8 cellular contexts compared by ENCODE assay signal in the genomic region with DNA sequence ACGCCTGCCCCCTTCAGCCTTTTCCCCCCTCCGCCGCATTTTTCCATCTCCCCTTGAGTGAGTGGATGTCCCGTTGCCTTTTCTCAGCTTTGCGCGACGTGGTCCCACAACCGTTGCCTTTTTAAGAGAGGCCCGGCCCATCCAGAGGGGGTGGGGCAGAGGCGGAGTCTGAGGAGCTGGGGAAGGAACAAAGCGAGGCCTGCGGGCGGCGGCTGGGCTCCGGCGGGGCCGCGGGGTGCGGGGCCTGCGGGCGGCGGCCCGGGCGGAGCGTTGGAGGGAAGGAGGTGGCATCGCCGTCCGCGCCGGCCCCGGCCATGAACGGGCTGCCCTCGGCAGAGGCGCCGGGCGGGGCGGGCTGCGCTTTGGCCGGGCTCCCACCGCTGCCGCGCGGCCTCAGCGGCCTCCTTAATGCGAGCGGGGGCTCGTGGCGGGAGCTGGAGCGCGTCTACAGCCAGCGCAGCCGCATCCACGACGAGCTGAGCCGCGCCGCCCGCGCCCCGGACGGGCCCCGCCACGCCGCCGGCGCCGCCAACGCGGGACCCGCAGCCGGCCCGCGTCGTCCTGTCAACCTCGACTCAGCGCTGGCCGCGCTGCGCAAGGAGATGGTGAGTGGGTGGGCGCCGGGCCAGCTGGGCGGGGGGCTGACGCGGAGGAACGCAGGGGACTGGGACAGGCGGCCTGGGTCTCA. TPM values are rescaled to one million over a fixed set of nuclear protein-coding genes. Genes with fewer than 3 reads are reported as not detected.
DNase-seq lines count a peak whose midpoint lies in the region; ATAC-seq, FAIRE-seq and TF ChIP-seq lines count a peak whose summit lies in the region.

A gene (plus strand): TSS at position 183 of the 688 bp plus-strand sequence. CDS start 132 bp downstream, at position 315.

- H3K9me3 Mint-ChIP-seq in activated CD4-positive, alpha-beta memory T cell treated with anti-CD3 and anti-CD28 coated beads for 36 hours = no peaks in the 10 kb centered on the region

- no TSS peak for BruUV-seq in HepG2 (replicated peaks; lab: Mats Ljungman, UMichigan)

- peak within 1 kb of the TSS; percentile 84 for H3K27ac Mint-ChIP-seq in activated CD4-positive, alpha-beta memory T cell treated with anti-CD3 and anti-CD28 coated beads for 36 hours

- peak; percentile 78 for DNase-seq in SIG-M5 treated with dmso at 0.1 percent for 504 hours (lab: John Stamatoyannopoulos, UW; ENCODE audit: unreplicated experiment)
- DNase-seq in SIG-M5 (lab: John Stamatoyannopoulos, UW) = no peak
- DNase-seq in NCI-H526 treated with DMSO at 0.1 percent for 48 hours (lab: John Stamatoyannopoulos, UW) = peak; percentile 68
- DNase-seq in activated CD4-positive, alpha-beta memory T cell treated with anti-CD3 and anti-CD28 coated beads for 36 hours = peak; percentile 93
- DNase-seq in dermis blood vessel endothelial cell = peak; percentile 89
- DNase-seq in HepG2 (ENCODE audit: low spot score) = no peak
- peak; percentile 84 for DNase-seq in stimulated activated CD4-positive, alpha-beta T cell treated with anti-CD3 and anti-CD28 coated beads, Interleukin-2, amount 100 ng/mL, for 4 hours (ENCODE audit: low read depth)

- H3K27me3 Mint-ChIP-seq in activated CD4-positive, alpha-beta memory T cell treated with anti-CD3 and anti-CD28 coated beads for 36 hours = no peaks in the 10 kb centered on the region

- H3K27ac ChIP-seq in HepG2 (ENCODE audit: extremely low read length, insufficient read depth, low read length) = no peak within 1 kb of the TSS

- CTCF ChIA-PET in activated CD4-positive, alpha-beta memory T cell treated with anti-CD3 and anti-CD28 coated beads for 36 hours (lab: Charles Lee) = interaction anchor here (0.5 to 8.9 kb wide), 22 partner anchors 11 to 208 kb away, joined by 3 to 176 read pairs (median 3); a partner anchor contains a TSS
- CTCF ChIA-PET in HepG2 (lab: Yijun Ruan, JAX; ENCODE audit: low intra/inter-chr PET ratio, low total read pairs) = interaction anchor here (1.3 kb wide), 1 partner anchor 32 kb away, joined by 7 read pairs; no protein-coding TSS in a partner anchor

- WGBS in HepG2 (ENCODE audit: low lambda C conversion rate) = 84% methylated on average over 69 of the region's 86 CpGs

- H3K4me3 Mint-ChIP-seq in activated CD4-positive, alpha-beta memory T cell treated with anti-CD3 and anti-CD28 coated beads for 36 hours = peak within 1 kb of the TSS; percentile 100

- no peaks in the 10 kb centered on the region for H3K9me3 ChIP-seq in HepG2 (ENCODE audit: low read length)

- H3K27me3 ChIP-seq in HepG2 (ENCODE audit: control insufficient read depth in 1 of 2, insufficient read depth in 2 of 2, low read length in 2 of 2) = no peaks in the 10 kb centered on the region; a peak in 1 of 5 replicates

- ATAC-seq in HepG2 = no peak
- ATAC-seq in HG03520 (IDR thresholded peaks at IDR 0.05; ENCODE audit: unreplicated experiment) = no peak

- peaks cover 59% of the 10 kb centered on the region for H3K4me1 ChIP-seq in HepG2 (ENCODE audit: insufficient read depth, low read length)

- in situ Hi-C loops in HepG2 (cut with HindIII; ENCODE audit: extremely low pct_ligation_motif_present, low pct_unique_long_range_greater_than_20kb) = no loop called here

- H3K36me3 ChIP-seq in HepG2 (replicated peaks in 1 of 2; ENCODE audit: control insufficient read depth in 1 of 2, insufficient read depth in 2 of 2, low read length in 2 of 2) = peaks cover 3 to 5% of the 10 kb centered on the region in 2 experiments; a peak in 2 of 5 replicates

- peaks cover 23% of the 10 kb centered on the region for H3K79me2 ChIP-seq in HepG2 (ENCODE audit: insufficient read depth, low read length)

- intact Hi-C loops in activated CD4-positive, alpha-beta memory T cell treated with anti-CD3 and anti-CD28 coated beads for 36 hours (cut with micrococcal nuclease) = loop anchor here (5.0 kb wide), 2 partner anchors 80 to 190 kb away; a partner anchor contains a TSS
- intact Hi-C loops in HepG2 (cut with micrococcal nuclease; ENCODE audit: unreplicated experiment) = no loop called here

- H3K36me3 Mint-ChIP-seq in activated CD4-positive, alpha-beta memory T cell treated with anti-CD3 and anti-CD28 coated beads for 36 hours = peaks cover 31% of the 10 kb centered on the region

- POLR2A ChIA-PET in activated CD4-positive, alpha-beta memory T cell treated with anti-CD3 and anti-CD28 coated beads for 36 hours (lab: Charles Lee) = interaction anchor here (0.8 to 3.2 kb wide), 11 partner anchors 14 to 75 kb away, joined by 3 to 21 read pairs (median 4); a partner anchor contains a TSS
- POLR2A ChIA-PET in HepG2 (lab: Yijun Ruan, JAX) = interaction anchor here (0.6 to 1.8 kb wide), 2 partner anchors 12 to 32 kb away, joined by 3 to 8 read pairs; no protein-coding TSS in a partner anchor

- no peak for TF ChIP-seq POLR2A in HepG2 (IDR thresholded peaks at IDR 0.05; ENCODE audit: insufficient read depth in 1 of 2, low read depth in 2 of 2, low read length in 2 of 2)

- peak within 1 kb of the TSS; percentile 92 for H3K4me2 ChIP-seq in HepG2 (ENCODE audit: low read depth, low read length)

- H2AFZ ChIP-seq in HepG2 (ENCODE audit: low read length) = no peak within 1 kb of the TSS

- H3K4me3 ChIP-seq in HepG2 (replicated peaks in 1 of 3; ENCODE audit: insufficient read depth in 1 of 3, low read depth in 2 of 3, low read length in 3 of 3) = peak within 1 kb of the TSS; percentile 85 to 99 (median 95); a peak in 5 of 6 replicates

- H3K9ac ChIP-seq in HepG2 (ENCODE audit: insufficient read depth, low read depth, low read length) = peak within 1 kb of the TSS; percentile 88

- no peak for TF ChIP-seq CTCF in HepG2 (CRISPR knock-in tag; IDR thresholded peaks at IDR 0.05)

- peaks cover 47% of the 10 kb centered on the region for H3K4me1 Mint-ChIP-seq in activated CD4-positive, alpha-beta memory T cell treated with anti-CD3 and anti-CD28 coated beads for 36 hours (ENCODE audit: low read depth)

- no peak for TF ChIP-seq RAD21 in HepG2 (CRISPR knock-in tag; IDR thresholded peaks at IDR 0.05)

- FAIRE-seq in HepG2 (lab: Jason Lieb, UNC) = no peak

- no peaks in the 10 kb centered on the region; the same call in 1 of the 2 replicates for H4K20me1 ChIP-seq in HepG2 (ENCODE audit: insufficient read depth, low read length)

- TF ChIP-seq EP300 in HepG2 (IDR thresholded peaks at IDR 0.05; ENCODE audit: low read depth in 2 of 2, low read length in 2 of 2) (no peak), HepG2 (CRISPR knock-in tag; IDR thresholded peaks at IDR 0.05; ENCODE audit: borderline replicate concordance) (no peak)

TF ChIP-seq in HepG2, 621 proteins besides CTCF, POLR2A, EP300 and RAD21:
- peak; percentile 29; the same call in 1 of the 2 replicates for TF ChIP-seq ZFY (CRISPR knock-in tag; IDR thresholded peaks at IDR 0.05)
- TF ChIP-seq HOXA7 (CRISPR knock-in tag; IDR thresholded peaks at IDR 0.05) = no peak
- no peak for TF ChIP-seq ZMYM4 (CRISPR knock-in tag; IDR thresholded peaks at IDR 0.05)
- no peak for TF ChIP-seq ZNF263 (CRISPR knock-in tag; IDR thresholded peaks at IDR 0.05)
- TF ChIP-seq HNRNPLL (IDR thresholded peaks at IDR 0.05; ENCODE audit: low read depth, low read length, poor library complexity, severe bottlenecking) = peak; percentile 17
- TF ChIP-seq ZFX (CRISPR knock-in tag; IDR thresholded peaks at IDR 0.05; ENCODE audit: low read depth) = peak; percentile 6; the same call in 1 of the 2 replicates
- TF ChIP-seq, protein P1, sequence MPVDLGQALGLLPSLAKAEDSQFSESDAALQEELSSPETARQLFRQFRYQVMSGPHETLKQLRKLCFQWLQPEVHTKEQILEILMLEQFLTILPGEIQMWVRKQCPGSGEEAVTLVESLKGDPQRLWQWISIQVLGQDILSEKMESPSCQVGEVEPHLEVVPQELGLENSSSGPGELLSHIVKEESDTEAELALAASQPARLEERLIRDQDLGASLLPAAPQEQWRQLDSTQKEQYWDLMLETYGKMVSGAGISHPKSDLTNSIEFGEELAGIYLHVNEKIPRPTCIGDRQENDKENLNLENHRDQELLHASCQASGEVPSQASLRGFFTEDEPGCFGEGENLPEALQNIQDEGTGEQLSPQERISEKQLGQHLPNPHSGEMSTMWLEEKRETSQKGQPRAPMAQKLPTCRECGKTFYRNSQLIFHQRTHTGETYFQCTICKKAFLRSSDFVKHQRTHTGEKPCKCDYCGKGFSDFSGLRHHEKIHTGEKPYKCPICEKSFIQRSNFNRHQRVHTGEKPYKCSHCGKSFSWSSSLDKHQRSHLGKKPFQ (CRISPR knock-in tag; IDR thresholded peaks at IDR 0.05; ENCODE audit: insufficient replicate concordance) = no peak
- TF ChIP-seq RBFOX2 (IDR thresholded peaks at IDR 0.05; ENCODE audit: low read depth, low read length) = peak; percentile 48; the same call in 1 of the 2 replicates

RNA-seq across cellular contexts. Expression of the gene that starts here (rescaled TPM):
- 10 to 100 TPM; 25.3 to 28.3 TPM for total RNA-seq in activated CD4-positive, alpha-beta memory T cell treated with anti-CD3 and anti-CD28 coated beads for 36 hours
- total RNA-seq in dermis blood vessel endothelial cell = 23.3 and 24.8 TPM in 2 replicates
- 3.6 and 5.7 TPM in 2 replicates for total RNA-seq in HepG2 (2016; rRNA removed; fragmentation: Illumina TruSeq; extraction: Trizol)
- total RNA-seq in HepG2 (2016; cell fraction: cytosol; rRNA removed; fragmentation: Illumina TruSeq; extraction: Trizol; ENCODE audit: low read depth) = 7.8 and 8.7 TPM in 2 replicates
- total RNA-seq in HepG2 (2016; cell fraction: insoluble cytoplasmic fraction; rRNA removed; fragmentation: Illumina TruSeq; extraction: Trizol) = 4.0 and 5.2 TPM in 2 replicates
- total RNA-seq in HepG2 (2016; cell fraction: membrane; rRNA removed; fragmentation: Illumina TruSeq; extraction: Trizol) = 8.0 and 9.6 TPM in 2 replicates
- total RNA-seq in HepG2 (2016; cell fraction: nucleus; rRNA removed; fragmentation: Illumina TruSeq; extraction: Trizol) = 2.9 and 4.0 TPM in 2 replicates
- polyA plus RNA-seq in HepG2 (2011; rRNA removed) = 8.0 and 11.5 TPM in 2 replicates
- 5.8 and 9.6 TPM in 2 replicates for polyA plus RNA-seq in HepG2 (2011; cell fraction: cytosol; rRNA removed)
- polyA plus RNA-seq in HepG2 (2011; cell fraction: nucleus; rRNA removed) = 29.0 and 34.8 TPM in 2 replicates
- polyA plus RNA-seq in HepG2 (2012) = 3.6 and 5.3 TPM in 2 replicates
- polyA plus RNA-seq in HepG2 (2016; cell fraction: cytosol; fragmentation: Illumina TruSeq; extraction: Trizol; ENCODE audit: low read depth) = 19.5 and 20.4 TPM in 2 replicates
- 7.9 and 9.1 TPM in 2 replicates for polyA plus RNA-seq in HepG2 (2016; cell fraction: insoluble cytoplasmic fraction; fragmentation: Illumina TruSeq; extraction: Trizol; ENCODE audit: low read depth)
- 15.3 and 15.7 TPM in 2 replicates for polyA plus RNA-seq in HepG2 (2016; cell fraction: membrane; fragmentation: Illumina TruSeq; extraction: Trizol; ENCODE audit: low read depth)
- polyA plus RNA-seq in HepG2 (2016; cell fraction: nucleus; fragmentation: Illumina TruSeq; extraction: Trizol; ENCODE audit: insufficient read depth, low read depth) = 11.6 and 13.0 TPM in 2 replicates
- 11.8 and 23.8 TPM in 2 replicates for polyA minus RNA-seq in HepG2 (2011; rRNA and poly(A)+ RNA removed; ENCODE audit: low replicate concordance)
- 1.9 and 4.2 TPM in 2 replicates for polyA minus RNA-seq in HepG2 (2011; cell fraction: cytosol; rRNA and poly(A)+ RNA removed)
- 4.5 and 5.1 TPM in 2 replicates for polyA minus RNA-seq in HepG2 (2011; cell fraction: nucleus; rRNA and poly(A)+ RNA removed)

Comparison
In these comparisons a context has a peak if more than half of its experiments do, and no peak if none do; other contexts are left out.
1. DNase-seq: peak in SIG-M5 treated with dmso at 0.1 percent for 504 hours (single experiment), NCI-H526 treated with DMSO at 0.1 percent for 48 hours (single experiment), activated CD4-positive, alpha-beta memory T cell treated with anti-CD3 and anti-CD28 coated beads for 36 hours (single experiment), dermis blood vessel endothelial cell (single experiment) and stimulated activated CD4-positive, alpha-beta T cell treated with anti-CD3 and anti-CD28 coated beads, Interleukin-2, amount 100 ng/mL, for 4 hours (single experiment); none in SIG-M5 (single experiment) and HepG2 (single experiment).